8 cellular contexts compared by ENCODE assay signal in genomic region chr10:63132651-63133055, GRCh38. TPM values are rescaled to one million over a fixed set of nuclear protein-coding genes. Genes with fewer than 3 reads are reported as not detected.
DNase-seq lines count a peak whose midpoint lies in the region; ATAC-seq lines count a peak whose summit lies in the region.

No MANE protein-coding gene starts in this region.

- DNase-seq in activated CD4-positive, alpha-beta memory T cell treated with anti-CD3 and anti-CD28 coated beads, Interleukin-2, amount 10 ng/mL, durations not matched to agents 7 days and 5 days: no peak
- DNase-seq in stimulated activated naive B cell treated with anti-CD40 and anti-IgM and Interleukin-4, amounts not matched to agents 10 μg/mL and 1 μg/mL and 100 μg/mL, for 72 hours: no peak
- DNase-seq in midbrain (lab: John Stamatoyannopoulos, UW) (no peak), nucleus accumbens (lab: John Stamatoyannopoulos, UW) (no peak), NCI-H1930 (lab: John Stamatoyannopoulos, UW) (no peak)

- H3K4me1 Mint-ChIP-seq in activated CD4-positive, alpha-beta memory T cell treated with anti-CD3 and anti-CD28 coated beads, Interleukin-2, amount 10 ng/mL, durations not matched to agents 7 days and 5 days: peaks cover 33% of the 10 kb centered on the region
- peaks cover 13 to 16% of the 10 kb centered on the region in 2 donors for H3K4me1 Mint-ChIP-seq in stimulated activated naive B cell treated with anti-CD40 and anti-IgM and Interleukin-4, amounts not matched to agents 10 μg/mL and 1 μg/mL and 100 μg/mL, for 72 hours

- ATAC-seq in HG03097 (IDR thresholded peaks at IDR 0.05; ENCODE audit: low FRiP score, unreplicated experiment): peak; percentile 2
- ATAC-seq in stimulated activated naive B cell treated with anti-CD40 and anti-IgM and Interleukin-4, amounts not matched to agents 10 μg/mL and 1 μg/mL and 100 μg/mL, for 72 hours (replicated peaks): no peak
- ATAC-seq in HG03108 (IDR thresholded peaks at IDR 0.05; ENCODE audit: unreplicated experiment): no peak

- CTCF ChIA-PET in activated CD4-positive, alpha-beta memory T cell treated with anti-CD3 and anti-CD28 coated beads, Interleukin-2, amount 10 ng/mL, durations not matched to agents 7 days and 5 days (lab: Charles Lee): interaction anchor here (0.8 to 6.0 kb wide), 7 partner anchors 8 to 639 kb away, joined by 3 to 35 read pairs (median 5); partner anchors contain the start of gene ADO

- no peak overlapping the region for H3K9ac ChIP-seq in iPS-15b (ENCODE audit: low read depth, low read length)

- H3K4me1 ChIP-seq in iPS-15b (ENCODE audit: control insufficient read depth, insufficient read depth, low read length): peaks cover 6% of the 10 kb centered on the region

- H3K36me3 ChIP-seq in iPS-15b (ENCODE audit: control insufficient read depth, insufficient read depth, low read length): peaks cover 2% of the 10 kb centered on the region

- no peaks in the 10 kb centered on the region for H3K9me3 ChIP-seq in iPS-15b (ENCODE audit: control insufficient read depth, insufficient read depth, low read length)

- peak overlapping the region; percentile 91 for H3K4me3 Mint-ChIP-seq in activated CD4-positive, alpha-beta memory T cell treated with anti-CD3 and anti-CD28 coated beads, Interleukin-2, amount 10 ng/mL, durations not matched to agents 7 days and 5 days
- H3K4me3 Mint-ChIP-seq in stimulated activated naive B cell treated with anti-CD40 and anti-IgM and Interleukin-4, amounts not matched to agents 10 μg/mL and 1 μg/mL and 100 μg/mL, for 72 hours: peak overlapping the region; percentile 92 to 94

- H3K36me3 Mint-ChIP-seq in activated CD4-positive, alpha-beta memory T cell treated with anti-CD3 and anti-CD28 coated beads, Interleukin-2, amount 10 ng/mL, durations not matched to agents 7 days and 5 days (ENCODE audit: low read depth): peaks cover 23% of the 10 kb centered on the region
- H3K36me3 Mint-ChIP-seq in stimulated activated naive B cell treated with anti-CD40 and anti-IgM and Interleukin-4, amounts not matched to agents 10 μg/mL and 1 μg/mL and 100 μg/mL, for 72 hours: peaks cover 11 to 18% of the 10 kb centered on the region in 2 donors

- POLR2A ChIA-PET in activated CD4-positive, alpha-beta memory T cell treated with anti-CD3 and anti-CD28 coated beads, Interleukin-2, amount 10 ng/mL, durations not matched to agents 7 days and 5 days (lab: Charles Lee): interaction anchor here (0.8 to 3.9 kb wide), 20 partner anchors 10 to 605 kb away, joined by 3 to 34 read pairs (median 4); partner anchors contain the start of genes ADO and EGR2

- peak overlapping the region; percentile 95 for H3K27ac Mint-ChIP-seq in activated CD4-positive, alpha-beta memory T cell treated with anti-CD3 and anti-CD28 coated beads, Interleukin-2, amount 10 ng/mL, durations not matched to agents 7 days and 5 days
- peak overlapping the region; percentile 95 for H3K27ac Mint-ChIP-seq in stimulated activated naive B cell treated with anti-CD40 and anti-IgM and Interleukin-4, amounts not matched to agents 10 μg/mL and 1 μg/mL and 100 μg/mL, for 72 hours

- peak overlapping the region; percentile 92 for H3K4me3 ChIP-seq in iPS-15b (ENCODE audit: low read depth, low read length)

- H3K27me3 ChIP-seq in iPS-15b (ENCODE audit: control insufficient read depth, insufficient read depth, low read length): no peaks in the 10 kb centered on the region

- H3K9me3 Mint-ChIP-seq in activated CD4-positive, alpha-beta memory T cell treated with anti-CD3 and anti-CD28 coated beads, Interleukin-2, amount 10 ng/mL, durations not matched to agents 7 days and 5 days: peaks cover 12% of the 10 kb centered on the region
- peaks cover 7 to 12% of the 10 kb centered on the region in 2 donors for H3K9me3 Mint-ChIP-seq in stimulated activated naive B cell treated with anti-CD40 and anti-IgM and Interleukin-4, amounts not matched to agents 10 μg/mL and 1 μg/mL and 100 μg/mL, for 72 hours

- no peaks in the 10 kb centered on the region for H3K27me3 Mint-ChIP-seq in activated CD4-positive, alpha-beta memory T cell treated with anti-CD3 and anti-CD28 coated beads, Interleukin-2, amount 10 ng/mL, durations not matched to agents 7 days and 5 days
- H3K27me3 Mint-ChIP-seq in stimulated activated naive B cell treated with anti-CD40 and anti-IgM and Interleukin-4, amounts not matched to agents 10 μg/mL and 1 μg/mL and 100 μg/mL, for 72 hours: peaks cover 6 to 10% of the 10 kb centered on the region in 2 donors

RNA-seq across cellular contexts. Expression of gene NRBF2, which starts 0.5 kb away (rescaled TPM):
- 10 to 100 TPM; 25.1 to 26.8 TPM for total RNA-seq in activated CD4-positive, alpha-beta memory T cell treated with anti-CD3 and anti-CD28 coated beads, Interleukin-2, amount 10 ng/mL, durations not matched to agents 7 days and 5 days
